ENCODE assay signal across 22 cellular contexts in genomic region chr7:157784114-157784835, GRCh38.
"Had no signal": no experiment of that assay in that cellular context is flagged by ENCODE, and none has a peak within 500 bp of the region (broad histone marks: within the 10 kb centered on the region; RNA-seq: fewer than 3 reads in every experiment).

No MANE protein-coding gene starts in this region.

- H3K36me3 Mint-ChIP-seq: immature natural killer cell; naive thymus-derived CD4-positive, alpha-beta T cell; type B pancreatic cell had no signal

- H3K27me3 ChIP-seq: hepatocyte, testis had no signal

- H3K4me2 ChIP-seq: hepatocyte had no signal

- H3K27me3 Mint-ChIP-seq: activated CD4-positive, alpha-beta memory T cell treated with anti-CD3 and anti-CD28 coated beads, Interleukin-2, amount 10 ng/mL, durations not matched to agents 7 days and 5 days; type B pancreatic cell had no signal

- H3K27ac ChIP-seq: hepatocyte, lower lobe of right lung, testis had no signal

- H3K4me1 Mint-ChIP-seq: activated CD4-positive, alpha-beta memory T cell treated with anti-CD3 and anti-CD28 coated beads, Interleukin-2, amount 10 ng/mL, durations not matched to agents 7 days and 5 days; activated naive CD8-positive, alpha-beta T cell treated with anti-CD3 and anti-CD28 coated beads, Interleukin-2, amount 50 U/mL, for 24 hours; immature natural killer cell; naive thymus-derived CD4-positive, alpha-beta T cell had no signal

- DNase-seq: activated CD4-positive, alpha-beta memory T cell treated with anti-CD3 and anti-CD28 coated beads, Interleukin-2, amount 10 ng/mL, durations not matched to agents 7 days and 5 days; activated CD4-positive, alpha-beta T cell treated with anti-CD3 and anti-CD28 coated beads for 48 hours; activated CD4-positive, CD25-positive, alpha-beta regulatory T cell; activated effector memory CD4-positive, alpha-beta T cell treated with Interleukin-2 at 50 U/mL for 16 hours; activated naive CD4-positive, alpha-beta T cell treated with anti-CD3 and anti-CD28 coated beads for 36 hours; activated naive CD8-positive, alpha-beta T cell treated with anti-CD3 and anti-CD28 coated beads, Interleukin-2, amount 50 U/mL, for 24 hours; activated T-cell treated with anti-CD3 and anti-CD28 coated beads, Interleukin-2, amount 50 U/mL, for 72 hours; effector memory CD4-positive, alpha-beta T cell; foreskin melanocyte; glutamatergic neuron; immature natural killer cell; left cardiac atrium; lower lobe of right lung; naive thymus-derived CD4-positive, alpha-beta T cell; stimulated activated CD4-positive, alpha-beta T cell treated with anti-CD3 and anti-CD28 coated beads, Interleukin-12 subunit alpha, Interleukin-12 subunit beta, amount 100 ng/mL, for 4 hours; testis had no signal

- ATAC-seq: activated T-cell treated with anti-CD3 and anti-CD28 coated beads, Interleukin-2, amount 50 U/mL, for 72 hours; left cardiac atrium; lower lobe of right lung; naive thymus-derived CD4-positive, alpha-beta T cell had no signal

- H2AFZ ChIP-seq: hepatocyte had no signal

- H3K9me3 ChIP-seq: lower lobe of right lung, testis had no signal

- H3K79me2 ChIP-seq: hepatocyte had no signal

- H3K4me1 ChIP-seq: lower lobe of right lung, testis had no signal

- H3K27ac Mint-ChIP-seq: activated CD4-positive, alpha-beta memory T cell treated with anti-CD3 and anti-CD28 coated beads, Interleukin-2, amount 10 ng/mL, durations not matched to agents 7 days and 5 days; activated naive CD4-positive, alpha-beta T cell treated with anti-CD3 and anti-CD28 coated beads for 36 hours; activated naive CD8-positive, alpha-beta T cell treated with anti-CD3 and anti-CD28 coated beads, Interleukin-2, amount 50 U/mL, for 24 hours; activated T-cell treated with anti-CD3 and anti-CD28 coated beads, Interleukin-2, amount 50 U/mL, for 72 hours; immature natural killer cell; naive thymus-derived CD4-positive, alpha-beta T cell; progenitor cell of endocrine pancreas; T-helper 1 cell treated with Interleukin-12 subunit alpha and Interleukin-12 subunit beta and Interleukin-4 antibody, amounts not matched to agents 30 μg/mL and 1 μg/mL, for 36 hours; type B pancreatic cell had no signal

- H3K4me3 Mint-ChIP-seq: activated CD4-positive, alpha-beta memory T cell treated with anti-CD3 and anti-CD28 coated beads, Interleukin-2, amount 10 ng/mL, durations not matched to agents 7 days and 5 days; activated naive CD4-positive, alpha-beta T cell treated with anti-CD3 and anti-CD28 coated beads for 36 hours; activated naive CD8-positive, alpha-beta T cell treated with anti-CD3 and anti-CD28 coated beads, Interleukin-2, amount 50 U/mL, for 24 hours; activated T-cell treated with anti-CD3 and anti-CD28 coated beads, Interleukin-2, amount 50 U/mL, for 72 hours; brain; immature natural killer cell; naive thymus-derived CD4-positive, alpha-beta T cell; neural crest cell; T-helper 1 cell treated with Interleukin-12 subunit alpha and Interleukin-12 subunit beta and Interleukin-4 antibody, amounts not matched to agents 30 μg/mL and 1 μg/mL, for 36 hours; type B pancreatic cell had no signal

- H3K36me3 ChIP-seq: lower lobe of right lung had no signal

- H3K9me3 Mint-ChIP-seq: activated CD4-positive, alpha-beta memory T cell treated with anti-CD3 and anti-CD28 coated beads, Interleukin-2, amount 10 ng/mL, durations not matched to agents 7 days and 5 days; activated naive CD4-positive, alpha-beta T cell treated with anti-CD3 and anti-CD28 coated beads for 36 hours; activated naive CD8-positive, alpha-beta T cell treated with anti-CD3 and anti-CD28 coated beads, Interleukin-2, amount 50 U/mL, for 24 hours; activated T-cell treated with anti-CD3 and anti-CD28 coated beads, Interleukin-2, amount 50 U/mL, for 72 hours; immature natural killer cell; neural crest cell; T-helper 1 cell treated with Interleukin-12 subunit alpha and Interleukin-12 subunit beta and Interleukin-4 antibody, amounts not matched to agents 30 μg/mL and 1 μg/mL, for 36 hours; type B pancreatic cell had no signal

- H3K4me3 ChIP-seq: hepatocyte, lower lobe of right lung, testis had no signal
